ENCODE assay signal across 8 cellular contexts in genomic region chr5:72848474-72849428, GRCh38. TPM values are rescaled to one million over a fixed set of nuclear protein-coding genes. Genes with fewer than 3 reads are reported as not detected.
DNase-seq lines count a peak whose midpoint lies in the region; ATAC-seq and TF ChIP-seq lines count a peak whose summit lies in the region.

No MANE protein-coding gene starts in this region.

- DNase-seq in ELR (ENCODE audit: low read depth) (peak; percentile 54), WTC11 (ENCODE audit: low spot score) (peak; percentile 56), left colon (peak; percentile 45 to 68), HCEC 1CT (no peak)
- peak; percentile 23 for DNase-seq in central memory CD4-positive, alpha-beta T cell
- DNase-seq in stimulated activated CD4-positive, alpha-beta T cell treated with anti-CD3 and anti-CD28 coated beads, Interleukin-1b, Interleukin-23, amount 100 ng/mL, for 4 hours (ENCODE audit: low read depth in 2 of 2): peak; percentile 30 to 51

- peaks cover 34% of the 10 kb centered on the region for H3K4me1 ChIP-seq in HUES64 (ENCODE audit: insufficient read depth, low read length)

- intact Hi-C loops in left colon (cut with DNase I, micrococcal nuclease): no loop called here

- H3K27ac ChIP-seq in HUES64 (ENCODE audit: low read depth, low read length): peak overlapping the region; percentile 94

- H3K4me1 Mint-ChIP-seq in WTC11: peaks cover 57% of the 10 kb centered on the region

- peak overlapping the region; percentile 94 for H3K4me3 Mint-ChIP-seq in WTC11

- H3K36me3 Mint-ChIP-seq in WTC11: peaks cover 18% of the 10 kb centered on the region

- POLR2A ChIA-PET in WTC11 (lab: Charles Lee): interaction anchor here (1.1 kb wide), 1 partner anchor 32 kb away, joined by 3 read pairs; the partner anchor contains the start of gene TNPO1

- no peaks in the 10 kb centered on the region for H3K9me3 ChIP-seq in HUES64 (ENCODE audit: insufficient read depth, low read depth, low read length)

- H3K36me3 ChIP-seq in HUES64 (ENCODE audit: insufficient read depth, low read length): peaks cover 41% of the 10 kb centered on the region

- ATAC-seq in GM21390 (IDR thresholded peaks at IDR 0.05; ENCODE audit: unreplicated experiment) (peak; percentile 54), WTC11 (peak; percentile 61), left colon (peak; percentile 64)

- CTCF ChIA-PET in WTC11 (lab: Charles Lee): interaction anchor here (1.1 to 1.2 kb wide), 2 partner anchors 30 to 483 kb away, joined by 4 to 6 read pairs; no protein-coding TSS in a partner anchor

- H3K9ac ChIP-seq in HUES64 (ENCODE audit: low read depth, low read length): peak overlapping the region; percentile 96

- no peaks in the 10 kb centered on the region for H3K27me3 ChIP-seq in HUES64 (ENCODE audit: insufficient read depth, low read length)

- under 1% methylated on average over 80 of the region's 81 CpGs for WGBS in HUES64

- no peaks in the 10 kb centered on the region for H3K27me3 Mint-ChIP-seq in WTC11 (ENCODE audit: low read depth)

- H3K27ac Mint-ChIP-seq in WTC11: peak overlapping the region; percentile 94

- peak overlapping the region; percentile 92 for H3K4me3 ChIP-seq in HUES64 (ENCODE audit: low read length)

- TF ChIP-seq CTCF in WTC11 (IDR thresholded peaks at IDR 0.05): no peak

- no peaks in the 10 kb centered on the region for H3K9me3 Mint-ChIP-seq in WTC11

TF ChIP-seq in WTC11, 78 proteins besides CTCF, POLR2A, EP300 and RAD21:
- TF ChIP-seq TP53 (CRISPR knock-in tag; IDR thresholded peaks at IDR 0.05) (0 out of 2 replicates have a peak, but pooled peaks have one; percentile 29), SMAD4 (CRISPR knock-in tag; IDR thresholded peaks at IDR 0.05) (0 out of 2 replicates have a peak, but pooled peaks have one; percentile 1), TEAD4 (CRISPR knock-in tag; IDR thresholded peaks at IDR 0.05) (no peak), USF1 (CRISPR knock-in tag; IDR thresholded peaks at IDR 0.05) (no peak), HMGXB4 (CRISPR knock-in tag; IDR thresholded peaks at IDR 0.05) (no peak), ZNF416 (CRISPR knock-in tag; IDR thresholded peaks at IDR 0.05) (no peak)
- TF ChIP-seq, protein P1, sequence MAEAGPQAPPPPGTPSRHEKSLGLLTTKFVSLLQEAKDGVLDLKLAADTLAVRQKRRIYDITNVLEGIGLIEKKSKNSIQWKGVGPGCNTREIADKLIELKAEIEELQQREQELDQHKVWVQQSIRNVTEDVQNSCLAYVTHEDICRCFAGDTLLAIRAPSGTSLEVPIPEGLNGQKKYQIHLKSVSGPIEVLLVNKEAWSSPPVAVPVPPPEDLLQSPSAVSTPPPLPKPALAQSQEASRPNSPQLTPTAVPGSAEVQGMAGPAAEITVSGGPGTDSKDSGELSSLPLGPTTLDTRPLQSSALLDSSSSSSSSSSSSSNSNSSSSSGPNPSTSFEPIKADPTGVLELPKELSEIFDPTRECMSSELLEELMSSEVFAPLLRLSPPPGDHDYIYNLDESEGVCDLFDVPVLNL (CRISPR knock-in tag; IDR thresholded peaks at IDR 0.05; ENCODE audit: borderline replicate concordance, low read depth): no peak
- TF ChIP-seq, protein P2, sequence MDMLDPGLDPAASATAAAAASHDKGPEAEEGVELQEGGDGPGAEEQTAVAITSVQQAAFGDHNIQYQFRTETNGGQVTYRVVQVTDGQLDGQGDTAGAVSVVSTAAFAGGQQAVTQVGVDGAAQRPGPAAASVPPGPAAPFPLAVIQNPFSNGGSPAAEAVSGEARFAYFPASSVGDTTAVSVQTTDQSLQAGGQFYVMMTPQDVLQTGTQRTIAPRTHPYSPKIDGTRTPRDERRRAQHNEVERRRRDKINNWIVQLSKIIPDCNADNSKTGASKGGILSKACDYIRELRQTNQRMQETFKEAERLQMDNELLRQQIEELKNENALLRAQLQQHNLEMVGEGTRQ (CRISPR knock-in tag; IDR thresholded peaks at IDR 0.05): no peak

RNA-seq across cellular contexts. Expression of gene TNPO1, which starts 32.3 kb away (rescaled TPM):
- 146 TPM for polyA plus RNA-seq in HUES64 (2013, experiment 1 of 2)
- polyA plus RNA-seq in HUES64 (2013, experiment 2 of 2): 127 TPM
- total RNA-seq in WTC11 (2021) (132 to 150 TPM (median 134 TPM) in 3 replicates), left colon (10 to 100 TPM; 74.7 to 75.0 TPM)
